ENCODE assay signal across 1 cellular context in the genomic region with DNA sequence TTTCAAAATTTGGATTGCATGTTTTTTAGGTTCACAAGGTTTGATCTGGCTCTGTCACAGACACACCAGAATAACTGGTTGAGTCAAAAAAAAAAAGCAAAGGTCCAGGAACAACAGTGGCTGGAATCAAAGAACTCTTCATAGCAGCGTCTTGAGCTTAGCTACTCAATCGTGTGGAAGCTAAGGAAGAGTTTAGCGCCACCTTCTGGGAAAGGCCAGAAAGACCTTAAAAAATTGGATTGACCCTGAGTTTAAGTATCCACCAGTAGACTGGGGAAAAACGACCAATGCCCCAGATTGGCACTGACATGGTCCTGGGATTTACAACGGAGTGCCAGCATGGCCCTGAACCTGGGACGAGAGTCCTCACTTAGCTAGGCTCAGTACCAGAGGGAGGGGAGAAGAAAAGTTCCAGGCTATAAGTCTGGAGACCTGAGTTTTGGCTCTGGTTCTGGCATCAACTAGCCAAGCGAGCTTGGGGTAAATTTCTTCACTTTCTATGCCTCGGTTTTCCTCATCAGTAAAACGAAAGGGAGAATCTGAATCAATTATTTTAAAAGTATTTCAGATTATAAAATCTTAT.
TF ChIP-seq lines count a peak whose summit lies in the region.

No MANE protein-coding gene starts in this region.

TF ChIP-seq in WTC11, 78 proteins besides CTCF, POLR2A, EP300 and RAD21 (continued from another document):
- TF ChIP-seq, protein P1, sequence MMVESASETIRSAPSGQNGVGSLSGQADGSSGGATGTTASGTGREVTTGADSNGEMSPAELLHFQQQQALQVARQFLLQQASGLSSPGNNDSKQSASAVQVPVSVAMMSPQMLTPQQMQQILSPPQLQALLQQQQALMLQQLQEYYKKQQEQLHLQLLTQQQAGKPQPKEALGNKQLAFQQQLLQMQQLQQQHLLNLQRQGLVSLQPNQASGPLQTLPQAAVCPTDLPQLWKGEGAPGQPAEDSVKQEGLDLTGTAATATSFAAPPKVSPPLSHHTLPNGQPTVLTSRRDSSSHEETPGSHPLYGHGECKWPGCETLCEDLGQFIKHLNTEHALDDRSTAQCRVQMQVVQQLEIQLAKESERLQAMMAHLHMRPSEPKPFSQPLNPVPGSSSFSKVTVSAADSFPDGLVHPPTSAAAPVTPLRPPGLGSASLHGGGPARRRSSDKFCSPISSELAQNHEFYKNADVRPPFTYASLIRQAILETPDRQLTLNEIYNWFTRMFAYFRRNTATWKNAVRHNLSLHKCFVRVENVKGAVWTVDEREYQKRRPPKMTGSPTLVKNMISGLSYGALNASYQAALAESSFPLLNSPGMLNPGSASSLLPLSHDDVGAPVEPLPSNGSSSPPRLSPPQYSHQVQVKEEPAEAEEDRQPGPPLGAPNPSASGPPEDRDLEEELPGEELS (CRISPR knock-in tag; IDR thresholded peaks at IDR 0.05): no peak
- TF ChIP-seq ZNF263 (CRISPR knock-in tag; IDR thresholded peaks at IDR 0.05; ENCODE audit: low read depth): no peak
- TF ChIP-seq TP53 (CRISPR knock-in tag; IDR thresholded peaks at IDR 0.05): no peak
- TF ChIP-seq, protein P2, sequence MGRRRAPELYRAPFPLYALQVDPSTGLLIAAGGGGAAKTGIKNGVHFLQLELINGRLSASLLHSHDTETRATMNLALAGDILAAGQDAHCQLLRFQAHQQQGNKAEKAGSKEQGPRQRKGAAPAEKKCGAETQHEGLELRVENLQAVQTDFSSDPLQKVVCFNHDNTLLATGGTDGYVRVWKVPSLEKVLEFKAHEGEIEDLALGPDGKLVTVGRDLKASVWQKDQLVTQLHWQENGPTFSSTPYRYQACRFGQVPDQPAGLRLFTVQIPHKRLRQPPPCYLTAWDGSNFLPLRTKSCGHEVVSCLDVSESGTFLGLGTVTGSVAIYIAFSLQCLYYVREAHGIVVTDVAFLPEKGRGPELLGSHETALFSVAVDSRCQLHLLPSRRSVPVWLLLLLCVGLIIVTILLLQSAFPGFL (CRISPR knock-in tag; IDR thresholded peaks at IDR 0.05; ENCODE audit: borderline replicate concordance): no peak
- no peak for TF ChIP-seq ZNF317 (CRISPR knock-in tag; IDR thresholded peaks at IDR 0.05; ENCODE audit: borderline replicate concordance, low read depth)
- TF ChIP-seq TEAD1 (CRISPR knock-in tag; IDR thresholded peaks at IDR 0.05): no peak
